In the genomic region with DNA sequence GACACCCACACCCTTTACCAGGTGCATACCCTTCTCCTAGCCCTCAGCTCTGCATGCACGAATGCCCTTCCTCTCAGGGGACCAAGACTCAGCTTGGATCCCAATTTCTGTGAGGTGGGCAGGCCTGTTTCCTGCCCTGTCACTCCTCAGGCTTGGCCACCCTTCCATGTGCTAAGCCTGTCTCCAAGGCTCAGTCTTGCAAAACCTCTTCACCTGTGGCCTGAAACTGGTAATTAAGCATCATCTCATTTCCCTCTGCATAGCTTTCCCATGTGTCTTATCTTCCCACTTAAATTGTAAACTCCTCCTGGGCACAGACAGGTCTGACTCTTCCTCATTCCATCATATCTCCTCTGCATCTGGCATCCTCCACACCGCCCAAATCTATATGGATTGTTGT, we compare ENCODE assay signal across 24 cellular contexts. TPM values are rescaled to one million over a fixed set of nuclear protein-coding genes. Genes with fewer than 3 reads are reported as not detected.
DNase-seq lines count a peak whose midpoint lies in the region; ATAC-seq and TF ChIP-seq lines count a peak whose summit lies in the region.
"Had no signal": no experiment of that assay in that cellular context is flagged by ENCODE, and none has a peak within 500 bp of the region (broad histone marks: within the 10 kb centered on the region; RNA-seq: fewer than 3 reads in every experiment).

No MANE protein-coding gene starts in this region.

- CTCF ChIA-PET in PC-9 (lab: Charles Lee) = no interaction called here
- CTCF ChIA-PET in activated CD4-positive, alpha-beta memory T cell treated with anti-CD3 and anti-CD28 coated beads, Interleukin-2, amount 10 ng/mL, durations not matched to agents 7 days and 5 days (lab: Charles Lee) = no interaction called here

- H3K79me2 ChIP-seq in GM23338 (replicated peaks; ENCODE audit: insufficient read depth) (no peaks in the 10 kb centered on the region), PC-9 (ENCODE audit: low read depth) (no peaks in the 10 kb centered on the region)

- peaks cover 10% of the 10 kb centered on the region; the same call in 2 of the 3 replicates for H3K4me1 Mint-ChIP-seq in GM23338
- peaks cover 0 to 8% (median 1%) of the 10 kb centered on the region in 4 donors for H3K4me1 Mint-ChIP-seq in naive thymus-derived CD8-positive, alpha-beta T cell
- no peaks in the 10 kb centered on the region for H3K4me1 Mint-ChIP-seq in activated CD4-positive, alpha-beta memory T cell treated with anti-CD3 and anti-CD28 coated beads, Interleukin-2, amount 10 ng/mL, durations not matched to agents 7 days and 5 days

- no peak for TF ChIP-seq POLR2A in spleen (IDR thresholded peaks at IDR 0.05)

- no peak overlapping the region for H3K4me3 Mint-ChIP-seq in GM23338
- H3K4me3 Mint-ChIP-seq in naive thymus-derived CD8-positive, alpha-beta T cell = no peak overlapping the region
- no peak overlapping the region for H3K4me3 Mint-ChIP-seq in activated CD4-positive, alpha-beta memory T cell treated with anti-CD3 and anti-CD28 coated beads, Interleukin-2, amount 10 ng/mL, durations not matched to agents 7 days and 5 days

- H2AFZ ChIP-seq in GM23338 (peak overlapping the region; percentile 72; the same call in 1 of the 2 replicates), PC-9 (no peak overlapping the region)
- H2AFZ ChIP-seq: GM23248 had no signal

- H3K9me2 ChIP-seq in GM23338 (ENCODE audit: insufficient read depth) (0 out of 2 replicates have a peak, but pooled peaks cover 3% of the 10 kb centered on the region), PC-9 (ENCODE audit: insufficient read depth) (no peaks in the 10 kb centered on the region; the same call in 1 of the 2 replicates)

- peaks cover 10% of the 10 kb centered on the region; the same call in 2 of the 3 replicates for H3K36me3 Mint-ChIP-seq in GM23338 (ENCODE audit: low read depth)
- H3K36me3 Mint-ChIP-seq in naive thymus-derived CD8-positive, alpha-beta T cell = peaks cover 0 to 2% (median 0%) of the 10 kb centered on the region in 3 donors
- H3K36me3 Mint-ChIP-seq in activated CD4-positive, alpha-beta memory T cell treated with anti-CD3 and anti-CD28 coated beads, Interleukin-2, amount 10 ng/mL, durations not matched to agents 7 days and 5 days (ENCODE audit: low read depth) = no peaks in the 10 kb centered on the region

- H3K4me3 ChIP-seq in GM23338 (no peak overlapping the region), PC-9 (no peak overlapping the region), spleen (no peak overlapping the region)
- H3K4me3 ChIP-seq: GM23248, MG63, SJSA1 had no signal

- H3K27ac Mint-ChIP-seq in GM23338 = no peak overlapping the region; the same call in 1 of the 2 replicates
- no peak overlapping the region for H3K27ac Mint-ChIP-seq in naive thymus-derived CD8-positive, alpha-beta T cell
- H3K27ac Mint-ChIP-seq in activated CD4-positive, alpha-beta memory T cell treated with anti-CD3 and anti-CD28 coated beads, Interleukin-2, amount 10 ng/mL, durations not matched to agents 7 days and 5 days = no peak overlapping the region

- H3K36me3 ChIP-seq in GM23338 (ENCODE audit: insufficient read depth) = no peaks in the 10 kb centered on the region; the same call in 1 of the 2 replicates
- no peaks in the 10 kb centered on the region for H3K36me3 ChIP-seq in PC-9 (ENCODE audit: low read depth)
- H3K36me3 ChIP-seq in spleen = no peaks in the 10 kb centered on the region
- H3K36me3 ChIP-seq: MG63, SJSA1 had no signal

- H3K9me3 ChIP-seq in PC-9 (ENCODE audit: insufficient read depth, low read depth) (no peaks in the 10 kb centered on the region), spleen (no peaks in the 10 kb centered on the region)
- H3K9me3 ChIP-seq: MG63, SJSA1 had no signal

- H3K4me1 ChIP-seq in GM23338 (ENCODE audit: insufficient read depth) = peaks cover 11% of the 10 kb centered on the region; the same call in 1 of the 2 replicates
- peaks cover 55% of the 10 kb centered on the region for H3K4me1 ChIP-seq in PC-9 (replicated peaks; ENCODE audit: insufficient read depth)
- peaks cover 0 to 26% (median 3%) of the 10 kb centered on the region in 6 donors for H3K4me1 ChIP-seq in spleen
- H3K4me1 ChIP-seq: SJSA1 had no signal

- ATAC-seq in GM23338 = no peak
- no peak for ATAC-seq in naive thymus-derived CD8-positive, alpha-beta T cell
- ATAC-seq in GM21737 (IDR thresholded peaks at IDR 0.05; ENCODE audit: unreplicated experiment) = no peak
- ATAC-seq: HCT116, Right ventricle myocardium inferior had no signal

- DNase-seq in GM23338 (ENCODE audit: low spot score) (no peak), PC-9 (peak in 1 of 2 experiments; percentile 88), islet precursor cell (peak; percentile 55), spleen (peak; percentile 30), DMS153 (lab: John Stamatoyannopoulos, UW) (no peak)
- DNase-seq in naive thymus-derived CD8-positive, alpha-beta T cell = no peak
- DNase-seq in activated CD4-positive, alpha-beta memory T cell treated with anti-CD3 and anti-CD28 coated beads, Interleukin-2, amount 10 ng/mL, durations not matched to agents 7 days and 5 days = no peak
- DNase-seq: C1 segment of cervical spinal cord; DMS79 treated with DMSO at 0.1 percent for 48 hours; GM23248; MG63; NCI-H1105; NCI-H146; NCI-H2029; NCI-H345; NCI-H524; NCI-H774; NK-92 treated with Interleukin-12 subunit alpha and Interleukin-12 subunit beta, amount 100 ng/mL, for 24 hours; OCI-M1; T-helper 1 cell had no signal

- no TSS peak for BruUV-seq in PC-9 (replicated peaks; lab: Mats Ljungman, UMichigan)

- intact Hi-C loops in PC-9 (cut with micrococcal nuclease; ENCODE audit: unreplicated experiment) = no loop called here
- intact Hi-C loops in spleen (cut with DNase I; ENCODE audit: low total_unique reads) = no loop called here

- peaks cover 12% of the 10 kb centered on the region for H3K9me3 Mint-ChIP-seq in GM23338
- H3K9me3 Mint-ChIP-seq in naive thymus-derived CD8-positive, alpha-beta T cell = peaks cover 0 to 5% (median 0%) of the 10 kb centered on the region in 9 donors
- no peaks in the 10 kb centered on the region for H3K9me3 Mint-ChIP-seq in activated CD4-positive, alpha-beta memory T cell treated with anti-CD3 and anti-CD28 coated beads, Interleukin-2, amount 10 ng/mL, durations not matched to agents 7 days and 5 days

- H3F3A ChIP-seq in GM23338 (replicated peaks; ENCODE audit: low read depth) = no peaks in the 10 kb centered on the region
- H3F3A ChIP-seq in PC-9 (ENCODE audit: insufficient read depth, low read depth) = peaks cover 47% of the 10 kb centered on the region

- H3K27me3 ChIP-seq in GM23338 (ENCODE audit: insufficient read depth) (no peaks in the 10 kb centered on the region), PC-9 (ENCODE audit: insufficient read depth, low read depth) (no peaks in the 10 kb centered on the region), spleen (replicated peaks in 1 of 7) (no peaks in the 10 kb centered on the region)
- H3K27me3 ChIP-seq: MG63, SJSA1 had no signal

- H3K27me3 Mint-ChIP-seq in GM23338 (ENCODE audit: insufficient read depth, low read depth, poor library complexity) = no peaks in the 10 kb centered on the region
- peaks cover 0 to 4% (median 0%) of the 10 kb centered on the region in 5 donors for H3K27me3 Mint-ChIP-seq in naive thymus-derived CD8-positive, alpha-beta T cell
- peaks cover 3% of the 10 kb centered on the region for H3K27me3 Mint-ChIP-seq in activated CD4-positive, alpha-beta memory T cell treated with anti-CD3 and anti-CD28 coated beads, Interleukin-2, amount 10 ng/mL, durations not matched to agents 7 days and 5 days

- H3K27ac ChIP-seq in GM23338 (ENCODE audit: low read depth) (peak overlapping the region; percentile 7; the same call in 1 of the 2 replicates), PC-9 (peak overlapping the region; percentile 72), spleen (no peak overlapping the region)
- H3K27ac ChIP-seq: GM23248, SJSA1 had no signal

- H3K4me2 ChIP-seq in GM23338 (0 out of 2 replicates have a peak overlapping the region, but pooled peaks have one; percentile 22), PC-9 (peak overlapping the region; percentile 46)

- TF ChIP-seq CTCF in GM23338 (conservative IDR thresholded peaks at IDR 0.05; ENCODE audit: low read depth in 2 of 2) (no peak), PC-9 (conservative IDR thresholded peaks at IDR 0.05) (no peak), spleen (IDR thresholded peaks at IDR 0.05 in 8 of 11, conservative IDR thresholded peaks at IDR 0.05 in 3 of 11) (no peak)

- 61 to 75% (median 63%) methylated on average over 2 of the region's 2 CpGs for WGBS in spleen, 5 donors

- POLR2A ChIA-PET in PC-9 (lab: Charles Lee; ENCODE audit: unreplicated experiment) = no interaction called here
- POLR2A ChIA-PET in naive thymus-derived CD8-positive, alpha-beta T cell (lab: Charles Lee) = no interaction called here
- POLR2A ChIA-PET in activated CD4-positive, alpha-beta memory T cell treated with anti-CD3 and anti-CD28 coated beads, Interleukin-2, amount 10 ng/mL, durations not matched to agents 7 days and 5 days (lab: Charles Lee) = no interaction called here

- H4K20me1 ChIP-seq in GM23338 (replicated peaks; ENCODE audit: insufficient read depth) = no peaks in the 10 kb centered on the region
- H4K20me1 ChIP-seq in PC-9 (ENCODE audit: insufficient read depth) = no peaks in the 10 kb centered on the region

TF ChIP-seq in GM23338, 12 proteins besides CTCF, POLR2A, EP300 and RAD21:
- TF ChIP-seq CREB1 (CRISPR knock-in tag; IDR thresholded peaks at IDR 0.05; ENCODE audit: low read depth) (no peak), NANOG (IDR thresholded peaks at IDR 0.05; ENCODE audit: borderline replicate concordance) (no peak)

RNA-seq across cellular contexts. Expression of a gene that starts 31.0 kb away (rescaled TPM):
- total RNA-seq in GM23338 (2014; rRNA removed; shearing (Covaris generic)) = 0.31 and 0.83 TPM in 2 replicates
- 0.57 and 0.68 TPM in 2 replicates for polyA plus RNA-seq in GM23338 (2016; fragmentation: Nextera tagmentation; extraction: Ambion mirVana)
- 0.30 and 0.94 TPM in 2 replicates for total RNA-seq in PC-9 (2021)
- total RNA-seq in spleen = 1 to 10 TPM in 6 of 7 donors, under 1 TPM in 1; 0.66 to 6.5 (median 2.9) TPM
- polyA plus RNA-seq in spleen = 1 to 10 TPM in 2 of 3 donors, under 1 TPM in 1; 0.86 to 1.4 (median 1.3) TPM
- total RNA-seq in naive thymus-derived CD8-positive, alpha-beta T cell = under 1 TPM; 0.27 to 0.88 TPM
- polyA plus RNA-seq in naive thymus-derived CD8-positive, alpha-beta T cell = 1 to 10 TPM in 1 of 3 donors, under 1 TPM in 2; 0.80 to 3.5 (median 0.94) TPM
- under 1 TPM; 0.38 to 0.53 TPM for total RNA-seq in activated CD4-positive, alpha-beta memory T cell treated with anti-CD3 and anti-CD28 coated beads, Interleukin-2, amount 10 ng/mL, durations not matched to agents 7 days and 5 days

RNA-seq across cellular contexts. Expression of a gene that starts 59.8 kb away (rescaled TPM):
- 14.6 and 20.5 TPM in 2 replicates for total RNA-seq in GM23338 (2014; rRNA removed; shearing (Covaris generic))
- 10.0 and 12.8 TPM in 2 replicates for polyA plus RNA-seq in GM23338 (2016; fragmentation: Nextera tagmentation; extraction: Ambion mirVana)
- total RNA-seq in PC-9 (2021) = 14.5 and 20.5 TPM in 2 replicates
- 10 to 100 TPM; 21.5 to 53.1 (median 28.2) TPM for total RNA-seq in spleen
- polyA plus RNA-seq in spleen = 10 to 100 TPM in 1 of 3 donors, 1 to 10 TPM in 2; 7.3 to 10.0 (median 9.9) TPM
- 10 to 100 TPM; 54.2 to 55.7 TPM for total RNA-seq in naive thymus-derived CD8-positive, alpha-beta T cell
- 10 to 100 TPM; 25.2 to 29.2 (median 29.1) TPM for polyA plus RNA-seq in naive thymus-derived CD8-positive, alpha-beta T cell
- total RNA-seq in activated CD4-positive, alpha-beta memory T cell treated with anti-CD3 and anti-CD28 coated beads, Interleukin-2, amount 10 ng/mL, durations not matched to agents 7 days and 5 days = 10 to 100 TPM; 35.2 to 36.5 TPM

Comparison
In these comparisons a context has a peak if more than half of its experiments do, and no peak if none do; other contexts are left out.
1. DNase-seq: peak in islet precursor cell (single experiment) and spleen (single experiment); none in GM23338 (single experiment), naive thymus-derived CD8-positive, alpha-beta T cell (0 of 10), DMS153 (single experiment) and activated CD4-positive, alpha-beta memory T cell treated with anti-CD3 and anti-CD28 coated beads, Interleukin-2, amount 10 ng/mL, durations not matched to agents 7 days and 5 days (single experiment).
2. H3K27ac ChIP-seq: peak in GM23338 (single experiment) and PC-9 (single experiment); none in spleen (0 of 8).